In the genomic region with DNA sequence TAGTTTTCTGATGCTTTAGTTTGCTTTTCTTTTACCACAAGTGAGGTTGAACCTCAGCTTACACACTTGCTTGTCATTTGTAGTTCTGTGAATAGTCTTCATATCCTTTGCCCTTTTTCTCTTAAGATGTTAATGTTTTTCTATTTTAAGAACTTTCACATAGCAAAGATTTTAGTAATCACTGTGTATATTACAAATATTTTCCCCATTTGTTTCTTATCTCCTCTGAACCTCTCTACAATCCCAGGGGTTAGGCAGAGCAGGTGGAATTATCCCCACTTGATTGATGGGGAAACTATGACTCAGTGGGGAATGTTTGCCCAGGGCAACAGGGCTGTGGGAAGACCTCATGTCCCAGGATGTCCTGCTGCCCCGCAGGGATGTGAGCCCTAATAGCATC, we compare ENCODE assay signal across 16 cellular contexts. TPM values are rescaled to one million over a fixed set of nuclear protein-coding genes. Genes with fewer than 3 reads are reported as not detected.
DNase-seq lines count a peak whose midpoint lies in the region; ATAC-seq and TF ChIP-seq lines count a peak whose summit lies in the region.
"Had no signal": no experiment of that assay in that cellular context is flagged by ENCODE, and none has a peak within 500 bp of the region (broad histone marks: within the 10 kb centered on the region; RNA-seq: fewer than 3 reads in every experiment).

No MANE protein-coding gene starts in this region.

- CTCF ChIA-PET in AG04449 (lab: Yijun Ruan, JAX): no interaction called here

- H3K9me3 ChIP-seq in BE2C: no peaks in the 10 kb centered on the region
- H3K9me3 ChIP-seq: uterus had no signal

- ATAC-seq in HG03095 (IDR thresholded peaks at IDR 0.05; ENCODE audit: unreplicated experiment): no peak

- H3K4me3 ChIP-seq in AG04449 (ENCODE audit: low read depth, low read length) (no peak overlapping the region), foreskin fibroblast (ENCODE audit: low read depth in 1 of 2, low read length in 2 of 2) (no peak overlapping the region), BE2C (ENCODE audit: low read depth, low read length) (no peak overlapping the region)
- H3K4me3 ChIP-seq: uterus had no signal

- no peak for TF ChIP-seq CTCF in AG04449 (IDR thresholded peaks at IDR 0.05; ENCODE audit: insufficient read depth, low read length, missing control alignments)
- TF ChIP-seq CTCF in foreskin fibroblast (IDR thresholded peaks at IDR 0.05; ENCODE audit: low read depth, low read length): no peak
- TF ChIP-seq CTCF in BE2C (IDR thresholded peaks at IDR 0.05; ENCODE audit: low read depth, low read length): no peak

- no peaks in the 10 kb centered on the region for H3K36me3 ChIP-seq in BE2C
- H3K36me3 ChIP-seq: uterus had no signal

- POLR2A ChIA-PET in AG04449 (lab: Yijun Ruan, JAX): no interaction called here

- peak; percentile 36 for DNase-seq in AG04449 (ENCODE audit: low read depth, low spot score)
- DNase-seq in HCEC 1CT: peak; percentile 40
- peak; percentile 75 for DNase-seq in amniotic epithelial cell (ENCODE audit: low read depth)
- peak; percentile 11 to 31 for DNase-seq in foreskin fibroblast
- DNase-seq in NK-92 treated with Interleukin-12 subunit alpha and Interleukin-12 subunit beta, amount 100 ng/mL, for 24 hours (lab: John Stamatoyannopoulos, UW): no peak
- DNase-seq in BE2C: no peak
- no peak for DNase-seq in MV-4-11 (lab: John Stamatoyannopoulos, UW)
- DNase-seq: activated CD4-positive, alpha-beta T cell treated with anti-CD3 and anti-CD28 coated beads, Interleukin-2, amount 50 U/mL, for 48 hours; CD8-positive, alpha-beta memory T cell; GOT3; NCI-H1930; NCI-H526 treated with DMSO at 0.1 percent for 48 hours; stimulated activated CD4-positive, alpha-beta T cell treated with anti-CD3 and anti-CD28 coated beads, Interleukin-12 subunit alpha, Interleukin-12 subunit beta, amount 100 ng/mL, for 4 hours; stimulated activated naive CD4-positive, alpha-beta T cell treated with Interleukin-2 at 50 U/mL for 16 hours; uterus had no signal

- no peaks in the 10 kb centered on the region for H3K4me1 ChIP-seq in BE2C
- H3K4me1 ChIP-seq: uterus had no signal

- H3K27me3 ChIP-seq in BE2C: no peaks in the 10 kb centered on the region
- H3K27me3 ChIP-seq: uterus had no signal

RNA-seq across cellular contexts. Expression of a gene that starts 11.7 kb away (rescaled TPM):
- not detected for polyA plus RNA-seq in BE2C (2012; ENCODE audit: insufficient read depth, insufficient read length, low read depth)
- polyA plus RNA-seq: CD8-positive, alpha-beta memory T cell had no signal

RNA-seq across cellular contexts. Expression of a gene that starts 28.6 kb away (rescaled TPM):
- 12.6 TPM for polyA plus RNA-seq in BE2C (2012; ENCODE audit: insufficient read depth, insufficient read length, low read depth)

RNA-seq across cellular contexts. Expression of a gene that starts 28.6 kb away (rescaled TPM):
- 7.1 TPM for polyA plus RNA-seq in BE2C (2012; ENCODE audit: insufficient read depth, insufficient read length, low read depth)

Comparison
In these comparisons a context has a peak if more than half of its experiments do, and no peak if none do; other contexts are left out.
1. DNase-seq: peak in AG04449 (single experiment), HCEC 1CT (single experiment), amniotic epithelial cell (single experiment) and foreskin fibroblast (2 of 2); none in NK-92 treated with Interleukin-12 subunit alpha and Interleukin-12 subunit beta, amount 100 ng/mL, for 24 hours (single experiment), BE2C (single experiment) and MV-4-11 (single experiment).